9 cellular contexts compared by ENCODE assay signal in genomic region chr4:5052424-5052702, GRCh38. TPM values are rescaled to one million over a fixed set of nuclear protein-coding genes. Genes with fewer than 3 reads are reported as not detected.
DNase-seq lines count a peak whose midpoint lies in the region; TF ChIP-seq lines count a peak whose summit lies in the region.
"Had no signal": no experiment of that assay in that cellular context is flagged by ENCODE, and none has a peak within 500 bp of the region (broad histone marks: within the 10 kb centered on the region; RNA-seq: fewer than 3 reads in every experiment).

No MANE protein-coding gene starts in this region.

- H3K36me3 ChIP-seq in skeletal muscle satellite cell (ENCODE audit: insufficient read depth, low read length) = no peaks in the 10 kb centered on the region
- H3K36me3 ChIP-seq: adrenal gland, neutrophil had no signal

- H3K4me3 ChIP-seq in WI38 (ENCODE audit: low read depth, low read length) (peak overlapping the region; percentile 84), iPS-11a (ENCODE audit: low read depth, low read length) (peak overlapping the region; percentile 53), skeletal muscle satellite cell (ENCODE audit: low read length) (peak overlapping the region; percentile 73)

- H3K9ac ChIP-seq in skeletal muscle satellite cell (ENCODE audit: low read depth, low read length) = peak overlapping the region; percentile 80

- H3K4me2 ChIP-seq in skeletal muscle satellite cell (ENCODE audit: low read length) = peak overlapping the region; percentile 99

- no peaks in the 10 kb centered on the region for H3K9me3 ChIP-seq in skeletal muscle satellite cell (replicated peaks; ENCODE audit: low read length)
- H3K9me3 ChIP-seq: adrenal gland, neutrophil had no signal

- DNase-seq in Daoy (ENCODE audit: low read depth) (peak; percentile 48), retina (no peak), H4 (ENCODE audit: low spot score) (no peak), 8988T (no peak)

- no peaks in the 10 kb centered on the region for H3K27me3 ChIP-seq in skeletal muscle satellite cell (ENCODE audit: control insufficient read depth, insufficient read depth, low read length)

- TF ChIP-seq CTCF in WI38 (IDR thresholded peaks at IDR 0.05; ENCODE audit: low read depth, low read length) = no peak

- peaks cover 11% of the 10 kb centered on the region for H3K4me1 ChIP-seq in skeletal muscle satellite cell (ENCODE audit: control insufficient read depth, insufficient read depth, low read length)

RNA-seq across cellular contexts. Expression of gene STK32B, which starts 1.1 kb away (rescaled TPM):
- 14.7 and 17.4 TPM in 2 replicates for total RNA-seq in Daoy (2014; rRNA removed; shearing (Covaris generic))
- 1.3 and 1.7 TPM in 2 replicates for total RNA-seq in skeletal muscle satellite cell (2012; rRNA removed)
- 13.2 and 16.8 TPM in 2 replicates for total RNA-seq in H4 (2014; rRNA removed; shearing (Covaris generic))

RNA-seq across cellular contexts. Expression of gene CYTL1, which starts 33.1 kb away (rescaled TPM):
- 15.8 and 22.1 TPM in 2 replicates for total RNA-seq in Daoy (2014; rRNA removed; shearing (Covaris generic))
- 0.22 TPM in 1 of 2 replicates, not detected in the other for total RNA-seq in skeletal muscle satellite cell (2012; rRNA removed)
- 103 and 104 TPM in 2 replicates for total RNA-seq in H4 (2014; rRNA removed; shearing (Covaris generic))
